ENCODE assay signal across 1 cellular context in genomic region chr1:233957691-233958090, GRCh38.
TF ChIP-seq lines count a peak whose summit lies in the region.

No MANE protein-coding gene starts in this region.

TF ChIP-seq in GM23338, 12 proteins besides CTCF, POLR2A, EP300 and RAD21 (continued from another document):
- TF ChIP-seq NANOG (IDR thresholded peaks at IDR 0.05; ENCODE audit: borderline replicate concordance): no peak
- TF ChIP-seq, protein P1, sequence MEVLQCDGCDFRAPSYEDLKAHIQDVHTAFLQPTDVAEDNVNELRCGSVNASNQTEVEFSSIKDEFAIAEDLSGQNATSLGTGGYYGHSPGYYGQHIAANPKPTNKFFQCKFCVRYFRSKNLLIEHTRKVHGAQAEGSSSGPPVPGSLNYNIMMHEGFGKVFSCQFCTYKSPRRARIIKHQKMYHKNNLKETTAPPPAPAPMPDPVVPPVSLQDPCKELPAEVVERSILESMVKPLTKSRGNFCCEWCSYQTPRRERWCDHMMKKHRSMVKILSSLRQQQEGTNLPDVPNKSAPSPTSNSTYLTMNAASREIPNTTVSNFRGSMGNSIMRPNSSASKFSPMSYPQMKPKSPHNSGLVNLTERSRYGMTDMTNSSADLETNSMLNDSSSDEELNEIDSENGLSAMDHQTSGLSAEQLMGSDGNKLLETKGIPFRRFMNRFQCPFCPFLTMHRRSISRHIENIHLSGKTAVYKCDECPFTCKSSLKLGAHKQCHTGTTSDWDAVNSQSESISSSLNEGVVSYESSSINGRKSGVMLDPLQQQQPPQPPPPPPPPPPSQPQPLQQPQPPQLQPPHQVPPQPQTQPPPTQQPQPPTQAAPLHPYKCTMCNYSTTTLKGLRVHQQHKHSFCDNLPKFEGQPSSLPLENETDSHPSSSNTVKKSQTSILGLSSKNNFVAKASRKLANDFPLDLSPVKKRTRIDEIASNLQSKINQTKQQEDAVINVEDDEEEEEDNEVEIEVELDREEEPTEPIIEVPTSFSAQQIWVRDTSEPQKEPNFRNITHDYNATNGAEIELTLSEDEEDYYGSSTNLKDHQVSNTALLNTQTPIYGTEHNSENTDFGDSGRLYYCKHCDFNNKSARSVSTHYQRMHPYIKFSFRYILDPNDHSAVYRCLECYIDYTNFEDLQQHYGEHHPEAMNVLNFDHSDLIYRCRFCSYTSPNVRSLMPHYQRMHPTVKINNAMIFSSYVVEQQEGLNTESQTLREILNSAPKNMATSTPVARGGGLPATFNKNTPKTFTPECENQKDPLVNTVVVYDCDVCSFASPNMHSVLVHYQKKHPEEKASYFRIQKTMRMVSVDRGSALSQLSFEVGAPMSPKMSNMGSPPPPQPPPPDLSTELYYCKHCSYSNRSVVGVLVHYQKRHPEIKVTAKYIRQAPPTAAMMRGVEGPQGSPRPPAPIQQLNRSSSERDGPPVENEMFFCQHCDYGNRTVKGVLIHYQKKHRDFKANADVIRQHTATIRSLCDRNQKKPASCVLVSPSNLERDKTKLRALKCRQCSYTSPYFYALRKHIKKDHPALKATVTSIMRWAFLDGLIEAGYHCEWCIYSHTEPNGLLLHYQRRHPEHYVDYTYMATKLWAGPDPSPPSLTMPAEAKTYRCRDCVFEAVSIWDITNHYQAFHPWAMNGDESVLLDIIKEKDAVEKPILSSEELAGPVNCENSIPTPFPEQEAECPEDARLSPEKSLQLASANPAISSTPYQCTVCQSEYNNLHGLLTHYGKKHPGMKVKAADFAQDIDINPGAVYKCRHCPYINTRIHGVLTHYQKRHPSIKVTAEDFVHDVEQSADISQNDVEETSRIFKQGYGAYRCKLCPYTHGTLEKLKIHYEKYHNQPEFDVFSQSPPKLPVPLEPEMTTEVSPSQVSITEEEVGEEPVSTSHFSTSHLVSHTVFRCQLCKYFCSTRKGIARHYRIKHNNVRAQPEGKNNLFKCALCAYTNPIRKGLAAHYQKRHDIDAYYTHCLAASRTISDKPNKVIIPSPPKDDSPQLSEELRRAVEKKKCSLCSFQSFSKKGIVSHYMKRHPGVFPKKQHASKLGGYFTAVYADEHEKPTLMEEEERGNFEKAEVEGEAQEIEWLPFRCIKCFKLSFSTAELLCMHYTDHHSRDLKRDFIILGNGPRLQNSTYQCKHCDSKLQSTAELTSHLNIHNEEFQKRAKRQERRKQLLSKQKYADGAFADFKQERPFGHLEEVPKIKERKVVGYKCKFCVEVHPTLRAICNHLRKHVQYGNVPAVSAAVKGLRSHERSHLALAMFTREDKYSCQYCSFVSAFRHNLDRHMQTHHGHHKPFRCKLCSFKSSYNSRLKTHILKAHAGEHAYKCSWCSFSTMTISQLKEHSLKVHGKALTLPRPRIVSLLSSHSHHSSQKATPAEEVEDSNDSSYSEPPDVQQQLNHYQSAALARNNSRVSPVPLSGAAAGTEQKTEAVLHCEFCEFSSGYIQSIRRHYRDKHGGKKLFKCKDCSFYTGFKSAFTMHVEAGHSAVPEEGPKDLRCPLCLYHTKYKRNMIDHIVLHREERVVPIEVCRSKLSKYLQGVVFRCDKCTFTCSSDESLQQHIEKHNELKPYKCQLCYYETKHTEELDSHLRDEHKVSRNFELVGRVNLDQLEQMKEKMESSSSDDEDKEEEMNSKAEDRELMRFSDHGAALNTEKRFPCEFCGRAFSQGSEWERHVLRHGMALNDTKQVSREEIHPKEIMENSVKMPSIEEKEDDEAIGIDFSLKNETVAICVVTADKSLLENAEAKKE (CRISPR knock-in tag; IDR thresholded peaks at IDR 0.05): no peak
- TF ChIP-seq ZNF331 (CRISPR knock-in tag; IDR thresholded peaks at IDR 0.05; ENCODE audit: low read depth): peak; percentile 61; the same call in 1 of the 2 replicates
TF ChIP-seq in GM23338: peak in this region for 1.
